Comparison of ENCODE assay signal across 13 cellular contexts in genomic region chr10:102299873-102300272, GRCh38. TPM values are rescaled to one million over a fixed set of nuclear protein-coding genes. Genes with fewer than 3 reads are reported as not detected.
DNase-seq lines count a peak whose midpoint lies in the region; ATAC-seq, FAIRE-seq and TF ChIP-seq lines count a peak whose summit lies in the region.
"Had no signal": no experiment of that assay in that cellular context is flagged by ENCODE, and none has a peak within 500 bp of the region (broad histone marks: within the 10 kb centered on the region; RNA-seq: fewer than 3 reads in every experiment).

No MANE protein-coding gene starts in this region.

- intact Hi-C loops in kidney (cut with DNase I), result no loop called here

- FAIRE-seq in kidney (lab: Jason Lieb, UNC), result no peak

- no peak overlapping the region for H3K9ac ChIP-seq in kidney (ENCODE audit: low read length in 2 of 2)

- no peaks in the 10 kb centered on the region for H3K9me3 ChIP-seq in kidney (ENCODE audit: control insufficient read depth in 1 of 2, low read length in 2 of 2)

- peaks cover 3 to 10% of the 10 kb centered on the region in 2 donors for H3K4me1 ChIP-seq in kidney (ENCODE audit: control insufficient read depth in 1 of 2, insufficient read depth in 1 of 2, low read depth in 1 of 2, low read length in 2 of 2)

- DNase-seq in A172 (ENCODE audit: low spot score) (peak; percentile 74), M059J (ENCODE audit: low read depth) (peak; percentile 79), cardiac fibroblast (ENCODE audit: low read depth in 2 of 2) (peak; percentile 51 to 84), kidney (no peak), NCI-H1694 (lab: John Stamatoyannopoulos, UW) (no peak), nucleus accumbens (lab: John Stamatoyannopoulos, UW) (no peak), MV-4-11 (lab: John Stamatoyannopoulos, UW) (no peak)
- DNase-seq: activated naive CD4-positive, alpha-beta T cell treated with anti-CD3 and anti-CD28 coated beads, Interleukin-2, amount 50 U/mL, for 16 hours; T-helper 17 cell had no signal

- H3K4me3 ChIP-seq in cardiac fibroblast (replicated peaks in 1 of 2; ENCODE audit: low read depth in 2 of 2, low read length in 2 of 2) (peak overlapping the region in 1 of 2 donors; percentile 3), kidney (ENCODE audit: low read length in 2 of 2) (no peak overlapping the region)
- H3K4me3 ChIP-seq: GM23338 had no signal

- ATAC-seq in HG03521 (IDR thresholded peaks at IDR 0.05; ENCODE audit: unreplicated experiment), result no peak
- ATAC-seq: GM23338, T-helper 17 cell had no signal

- H3K36me3 ChIP-seq in kidney (ENCODE audit: control insufficient read depth in 1 of 2, insufficient read depth in 2 of 2, low read length in 2 of 2), result no peaks in the 10 kb centered on the region

- no peak for TF ChIP-seq CTCF in cardiac fibroblast (IDR thresholded peaks at IDR 0.05; ENCODE audit: low read depth, low read length)
- TF ChIP-seq CTCF in kidney (IDR thresholded peaks at IDR 0.05; ENCODE audit: borderline replicate concordance, extremely low read depth, insufficient read depth), result no peak

- peak overlapping the region; percentile 11 to 25 for H3K27ac ChIP-seq in kidney (ENCODE audit: low read depth in 2 of 2, low read length in 2 of 2)
- H3K27ac ChIP-seq: HL-60 had no signal

RNA-seq across cellular contexts. Expression of gene GBF1, which starts 54.5 kb away (rescaled TPM):
- 31.9 and 32.9 TPM in 2 replicates for total RNA-seq in A172 (2014; rRNA removed; shearing (Covaris generic))
- 34.4 and 54.7 TPM in 2 replicates for total RNA-seq in M059J (2014; rRNA removed; shearing (Covaris generic))
- 53.3 TPM for total RNA-seq in kidney
- polyA plus RNA-seq in kidney (ENCODE audit: insufficient read depth, low read depth, low replicate concordance), result 14.4 TPM

RNA-seq across cellular contexts. Expression of gene PITX3, which starts 58.6 kb away (rescaled TPM):
- not detected in 2 replicates for total RNA-seq in A172 (2014; rRNA removed; shearing (Covaris generic))
- not detected in 2 replicates for total RNA-seq in M059J (2014; rRNA removed; shearing (Covaris generic))
- total RNA-seq in kidney, result not detected
- polyA plus RNA-seq in kidney (ENCODE audit: insufficient read depth, low read depth, low replicate concordance), result 0.39 TPM
- total RNA-seq: GM23338, T-helper 17 cell had no signal
- polyA plus RNA-seq: CD14-positive monocyte had no signal

Comparison
In these comparisons a context has a peak if more than half of its experiments do, and no peak if none do; other contexts are left out.
1. DNase-seq: peak in A172 (single experiment), M059J (single experiment) and cardiac fibroblast (2 of 2); none in kidney (single experiment), NCI-H1694 (single experiment), nucleus accumbens (0 of 56) and MV-4-11 (single experiment).